In genomic region chr2:207352978-207353377, GRCh38 we compare ENCODE assay signal across 8 cellular contexts.
DNase-seq lines count a peak whose midpoint lies in the region; ATAC-seq, FAIRE-seq and TF ChIP-seq lines count a peak whose summit lies in the region.
"Had no signal": no experiment of that assay in that cellular context is flagged by ENCODE, and none has a peak within 500 bp of the region (broad histone marks: within the 10 kb centered on the region; RNA-seq: fewer than 3 reads in every experiment).

No MANE protein-coding gene starts in this region.

- H3K27me3 Mint-ChIP-seq in activated T-cell treated with anti-CD3 and anti-CD28 coated beads, Interleukin-2, amount 50 U/mL, for 4 hours (ENCODE audit: low read depth) = no peaks in the 10 kb centered on the region
- H3K27me3 Mint-ChIP-seq: IgD-negative memory B cell had no signal

- H3K9me3 Mint-ChIP-seq in activated T-cell treated with anti-CD3 and anti-CD28 coated beads, Interleukin-2, amount 50 U/mL, for 4 hours = no peaks in the 10 kb centered on the region

- TF ChIP-seq CTCF in foreskin fibroblast (IDR thresholded peaks at IDR 0.05; ENCODE audit: low read depth, low read length) (peak; percentile 7), omental fat pad (IDR thresholded peaks at IDR 0.05) (no peak)

- H3K4me3 ChIP-seq in foreskin fibroblast (ENCODE audit: low read depth in 1 of 2, low read length in 2 of 2) = no peak overlapping the region

- peak; percentile 51 for FAIRE-seq in GM18507 (lab: Jason Lieb, UNC)

- H3K4me3 Mint-ChIP-seq in activated T-cell treated with anti-CD3 and anti-CD28 coated beads, Interleukin-2, amount 50 U/mL, for 4 hours = no peak overlapping the region
- H3K4me3 Mint-ChIP-seq: IgD-negative memory B cell had no signal

- no peaks in the 10 kb centered on the region for H3K36me3 Mint-ChIP-seq in activated T-cell treated with anti-CD3 and anti-CD28 coated beads, Interleukin-2, amount 50 U/mL, for 4 hours (ENCODE audit: insufficient read depth)

- peak; percentile 68 for ATAC-seq in GM21526 (IDR thresholded peaks at IDR 0.05; ENCODE audit: low FRiP score, unreplicated experiment)
- no peak for ATAC-seq in omental fat pad (ENCODE audit: low FRiP score)
- no peak for ATAC-seq in activated T-cell treated with anti-CD3 and anti-CD28 coated beads, Interleukin-2, amount 50 U/mL, for 4 hours

- peaks cover 8% of the 10 kb centered on the region for H3K4me1 Mint-ChIP-seq in activated T-cell treated with anti-CD3 and anti-CD28 coated beads, Interleukin-2, amount 50 U/mL, for 4 hours (ENCODE audit: low read depth)

- DNase-seq in GM18507 (ENCODE audit: extremely low spot score, insufficient read length, low read depth) = no peak
- DNase-seq in M059J (ENCODE audit: low read depth) = peak; percentile 15
- DNase-seq in foreskin fibroblast = peak in 1 of 2 donors; percentile 21
- no peak for DNase-seq in omental fat pad (ENCODE audit: low spot score)
- DNase-seq in activated T-cell treated with anti-CD3 and anti-CD28 coated beads, Interleukin-2, amount 50 U/mL, for 4 hours = no peak
- DNase-seq in LoVo (ENCODE audit: low spot score) = no peak
